9 cellular contexts compared by ENCODE assay signal in genomic region chr9:98215821-98216220, GRCh38. TPM values are rescaled to one million over a fixed set of nuclear protein-coding genes. Genes with fewer than 3 reads are reported as not detected.
DNase-seq lines count a peak whose midpoint lies in the region; ATAC-seq and TF ChIP-seq lines count a peak whose summit lies in the region.
"Had no signal": no experiment of that assay in that cellular context is flagged by ENCODE, and none has a peak within 500 bp of the region (broad histone marks: within the 10 kb centered on the region; RNA-seq: fewer than 3 reads in every experiment).

No MANE protein-coding gene starts in this region.

- CTCF ChIA-PET in HEK293 (lab: Yijun Ruan, JAX): interaction anchor here (0.6 to 1.3 kb wide), 4 partner anchors 14 to 100 kb away, joined by 3 to 4 read pairs (median 4); no protein-coding TSS in a partner anchor

- H3K36me3 ChIP-seq in HEK293 (ENCODE audit: control insufficient read depth in 2 of 2, insufficient read depth in 1 of 2, low read length in 2 of 2) (no peaks in the 10 kb centered on the region), right lobe of liver (peaks cover 0 to 2% (median 0%) of the 10 kb centered on the region in 4 donors)

- H3K27me3 ChIP-seq in right lobe of liver: no peaks in the 10 kb centered on the region

- intact Hi-C loops in right lobe of liver (cut with DNase I): no loop called here

- POLR2A ChIA-PET in HEK293 (lab: Yijun Ruan, JAX): no interaction called here

- no peak for ATAC-seq in right lobe of liver
- ATAC-seq in HG03095 (IDR thresholded peaks at IDR 0.05; ENCODE audit: unreplicated experiment): no peak

- H3K9me3 ChIP-seq in HEK293 (ENCODE audit: control insufficient read depth, insufficient read depth, low read depth, low read length) (no peaks in the 10 kb centered on the region), right lobe of liver (no peaks in the 10 kb centered on the region)

- TF ChIP-seq CTCF in HEK293 (tag by site-specific recombination; IDR thresholded peaks at IDR 0.05): peak; percentile 43; the same call in 1 of the 2 replicates
- TF ChIP-seq CTCF in right lobe of liver (IDR thresholded peaks at IDR 0.05): peak in 2 of 4 donors; percentile 5 to 9

- WGBS in right lobe of liver (ENCODE audit: insufficient coverage, low coverage, low lambda C conversion rate, missing lambda C conversion rate): 82% methylated on average over 4 of the region's 9 CpGs

- H3K4me1 ChIP-seq in HEK293 (ENCODE audit: control insufficient read depth, insufficient read depth, low read length) (no peaks in the 10 kb centered on the region), right lobe of liver (peaks cover 0 to 64% (median 30%) of the 10 kb centered on the region in 4 donors)

- H3K27ac ChIP-seq in HEK293 (ENCODE audit: extremely low read depth, low read depth, low read length) (no peak overlapping the region), right lobe of liver (peak overlapping the region; percentile 53 to 93 (median 83)), substantia nigra (ENCODE audit: low read depth, low read length, poor library complexity, severe bottlenecking) (no peak overlapping the region)

- H3K4me3 ChIP-seq in HEK293 (ENCODE audit: low read depth, low read length): no peak overlapping the region
- H3K4me3 ChIP-seq in right lobe of liver: no peak overlapping the region

- no peak for TF ChIP-seq POLR2A in right lobe of liver (IDR thresholded peaks at IDR 0.05)

- DNase-seq in COLO829 (ENCODE audit: low spot score) (peak; percentile 77), astrocyte of the hippocampus (ENCODE audit: low read depth, low spot score) (peak; percentile 24), right lobe of liver (no peak), mucosa of gallbladder (ENCODE audit: low spot score) (no peak), NCI-H345 (lab: John Stamatoyannopoulos, UW) (no peak), substantia nigra (lab: John Stamatoyannopoulos, UW) (no peak)
- DNase-seq: stimulated activated CD4-positive, alpha-beta T cell treated with anti-CD3 and anti-CD28 coated beads, Interleukin-1b, Interleukin-23, amount 100 ng/mL, for 48 hours had no signal

TF ChIP-seq in HEK293, 187 proteins besides CTCF, POLR2A, EP300 and RAD21:
- no peak for TF ChIP-seq ELK4 (IDR thresholded peaks at IDR 0.05; ENCODE audit: borderline replicate concordance, low read depth, low read length)
- TF ChIP-seq ZNF426 (tag by site-specific recombination; IDR thresholded peaks at IDR 0.05): no peak
- TF ChIP-seq SALL2 (tag by site-specific recombination; IDR thresholded peaks at IDR 0.05; ENCODE audit: borderline replicate concordance): no peak
- TF ChIP-seq ZBTB48 (tag by site-specific recombination; IDR thresholded peaks at IDR 0.05): no peak
- TF ChIP-seq ZNF362 (tag by site-specific recombination; IDR thresholded peaks at IDR 0.05): no peak
- TF ChIP-seq, protein P1, sequence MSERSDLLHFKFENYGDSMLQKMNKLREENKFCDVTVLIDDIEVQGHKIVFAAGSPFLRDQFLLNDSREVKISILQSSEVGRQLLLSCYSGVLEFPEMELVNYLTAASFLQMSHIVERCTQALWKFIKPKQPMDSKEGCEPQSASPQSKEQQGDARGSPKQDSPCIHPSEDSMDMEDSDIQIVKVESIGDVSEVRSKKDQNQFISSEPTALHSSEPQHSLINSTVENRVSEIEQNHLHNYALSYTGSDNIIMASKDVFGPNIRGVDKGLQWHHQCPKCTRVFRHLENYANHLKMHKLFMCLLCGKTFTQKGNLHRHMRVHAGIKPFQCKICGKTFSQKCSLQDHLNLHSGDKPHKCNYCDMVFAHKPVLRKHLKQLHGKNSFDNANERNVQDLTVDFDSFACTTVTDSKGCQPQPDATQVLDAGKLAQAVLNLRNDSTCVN (tag by site-specific recombination; optimal IDR thresholded peaks at IDR 0.05): no peak
- TF ChIP-seq ZNF121 (tag by site-specific recombination; IDR thresholded peaks at IDR 0.05): no peak
- TF ChIP-seq, protein P2, sequence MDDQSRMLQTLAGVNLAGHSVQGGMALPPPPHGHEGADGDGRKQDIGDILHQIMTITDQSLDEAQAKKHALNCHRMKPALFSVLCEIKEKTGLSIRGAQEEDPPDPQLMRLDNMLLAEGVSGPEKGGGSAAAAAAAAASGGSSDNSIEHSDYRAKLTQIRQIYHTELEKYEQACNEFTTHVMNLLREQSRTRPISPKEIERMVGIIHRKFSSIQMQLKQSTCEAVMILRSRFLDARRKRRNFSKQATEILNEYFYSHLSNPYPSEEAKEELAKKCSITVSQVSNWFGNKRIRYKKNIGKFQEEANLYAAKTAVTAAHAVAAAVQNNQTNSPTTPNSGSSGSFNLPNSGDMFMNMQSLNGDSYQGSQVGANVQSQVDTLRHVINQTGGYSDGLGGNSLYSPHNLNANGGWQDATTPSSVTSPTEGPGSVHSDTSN (CRISPR knock-in tag; IDR thresholded peaks at IDR 0.05): no peak
- no peak for TF ChIP-seq ZNF211 (tag by site-specific recombination; IDR thresholded peaks at IDR 0.05; ENCODE audit: low read depth)
- no peak for TF ChIP-seq ZNF133 (tag by site-specific recombination; IDR thresholded peaks at IDR 0.05)
- TF ChIP-seq KLF17 (tag by site-specific recombination; IDR thresholded peaks at IDR 0.05): no peak
- TF ChIP-seq, protein P3, sequence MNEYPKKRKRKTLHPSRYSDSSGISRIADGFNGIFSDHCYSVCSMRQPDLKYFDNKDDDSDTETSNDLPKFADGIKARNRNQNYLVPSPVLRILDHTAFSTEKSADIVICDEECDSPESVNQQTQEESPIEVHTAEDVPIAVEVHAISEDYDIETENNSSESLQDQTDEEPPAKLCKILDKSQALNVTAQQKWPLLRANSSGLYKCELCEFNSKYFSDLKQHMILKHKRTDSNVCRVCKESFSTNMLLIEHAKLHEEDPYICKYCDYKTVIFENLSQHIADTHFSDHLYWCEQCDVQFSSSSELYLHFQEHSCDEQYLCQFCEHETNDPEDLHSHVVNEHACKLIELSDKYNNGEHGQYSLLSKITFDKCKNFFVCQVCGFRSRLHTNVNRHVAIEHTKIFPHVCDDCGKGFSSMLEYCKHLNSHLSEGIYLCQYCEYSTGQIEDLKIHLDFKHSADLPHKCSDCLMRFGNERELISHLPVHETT (tag by site-specific recombination; IDR thresholded peaks at IDR 0.05): no peak
- no peak for TF ChIP-seq SP2 (tag by site-specific recombination; IDR thresholded peaks at IDR 0.05)
- TF ChIP-seq ZNF341 (tag by site-specific recombination; IDR thresholded peaks at IDR 0.05; ENCODE audit: low read depth): no peak
- no peak for TF ChIP-seq ZNF560 (tag by site-specific recombination; IDR thresholded peaks at IDR 0.05; ENCODE audit: borderline replicate concordance)
- TF ChIP-seq, protein P4, sequence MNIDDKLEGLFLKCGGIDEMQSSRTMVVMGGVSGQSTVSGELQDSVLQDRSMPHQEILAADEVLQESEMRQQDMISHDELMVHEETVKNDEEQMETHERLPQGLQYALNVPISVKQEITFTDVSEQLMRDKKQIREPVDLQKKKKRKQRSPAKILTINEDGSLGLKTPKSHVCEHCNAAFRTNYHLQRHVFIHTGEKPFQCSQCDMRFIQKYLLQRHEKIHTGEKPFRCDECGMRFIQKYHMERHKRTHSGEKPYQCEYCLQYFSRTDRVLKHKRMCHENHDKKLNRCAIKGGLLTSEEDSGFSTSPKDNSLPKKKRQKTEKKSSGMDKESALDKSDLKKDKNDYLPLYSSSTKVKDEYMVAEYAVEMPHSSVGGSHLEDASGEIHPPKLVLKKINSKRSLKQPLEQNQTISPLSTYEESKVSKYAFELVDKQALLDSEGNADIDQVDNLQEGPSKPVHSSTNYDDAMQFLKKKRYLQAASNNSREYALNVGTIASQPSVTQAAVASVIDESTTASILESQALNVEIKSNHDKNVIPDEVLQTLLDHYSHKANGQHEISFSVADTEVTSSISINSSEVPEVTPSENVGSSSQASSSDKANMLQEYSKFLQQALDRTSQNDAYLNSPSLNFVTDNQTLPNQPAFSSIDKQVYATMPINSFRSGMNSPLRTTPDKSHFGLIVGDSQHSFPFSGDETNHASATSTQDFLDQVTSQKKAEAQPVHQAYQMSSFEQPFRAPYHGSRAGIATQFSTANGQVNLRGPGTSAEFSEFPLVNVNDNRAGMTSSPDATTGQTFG (tag by site-specific recombination; IDR thresholded peaks at IDR 0.05; ENCODE audit: borderline replicate concordance): no peak
- TF ChIP-seq ZNF335 (tag by site-specific recombination; conservative IDR thresholded peaks at IDR 0.05): no peak

RNA-seq across cellular contexts. Expression of gene CORO2A, which starts 23.4 kb away (rescaled TPM):
- total RNA-seq in right lobe of liver (1 to 10 TPM in 5 of 6 experiments, under 1 TPM in 1; 0.67 to 6.2 (median 3.3) TPM), mucosa of gallbladder (129 TPM)

RNA-seq across cellular contexts. Expression of gene TBC1D2, which starts 39.6 kb away (rescaled TPM):
- total RNA-seq in right lobe of liver (10 to 100 TPM in 2 of 6 experiments, 1 to 10 TPM in 4; 5.1 to 17.5 (median 9.7) TPM), mucosa of gallbladder (16.7 TPM)

Comparison
In these comparisons a context has a peak if more than half of its experiments do, and no peak if none do; other contexts are left out.
1. DNase-seq: peak in COLO829 (single experiment) and astrocyte of the hippocampus (single experiment); none in right lobe of liver (0 of 3), mucosa of gallbladder (single experiment), NCI-H345 (single experiment) and substantia nigra (0 of 49).
2. H3K27ac ChIP-seq: peak in right lobe of liver (3 of 3); none in HEK293 (single experiment) and substantia nigra (single experiment).
3. RNA of gene CORO2A, which starts 23.4 kb away (total RNA-seq): 129 TPM in mucosa of gallbladder (single experiment); 0.67 to 6.2 TPM in right lobe of liver; every median in the first group is over 10 times any median in the second.